In genomic region chr20:57390604-57391438, GRCh38 we compare ENCODE assay signal across 1 cellular context.
TF ChIP-seq lines count a peak whose summit lies in the region.

RBM38 (plus strand) TSS chr20:57391396; CDS start chr20:57391582, 186 bp downstream.

TF ChIP-seq in HepG2, 621 proteins besides CTCF, POLR2A, EP300 and RAD21 (continued from another document):
- TF ChIP-seq REST (IDR thresholded peaks at IDR 0.05; ENCODE audit: borderline replicate concordance in 1 of 2, low read depth in 1 of 2, low read length in 2 of 2) (no peak), ZGPAT (CRISPR knock-in tag; IDR thresholded peaks at IDR 0.05) (peak; percentile 26; the same call in 1 of the 2 replicates), TCF7L2 (IDR thresholded peaks at IDR 0.05; ENCODE audit: low read depth, low read length) (no peak), FOXC1 (CRISPR knock-in tag; IDR thresholded peaks at IDR 0.05; ENCODE audit: borderline replicate concordance) (peak; percentile 36; the same call in 1 of the 2 replicates), ZNF713 (CRISPR knock-in tag; IDR thresholded peaks at IDR 0.05) (no peak), ZNF337 (CRISPR knock-in tag; IDR thresholded peaks at IDR 0.05; ENCODE audit: borderline replicate concordance, low read depth) (no peak), NCOR1 (IDR thresholded peaks at IDR 0.05; ENCODE audit: borderline replicate concordance, low read length) (no peak), FOSL2 (CRISPR knock-in tag; IDR thresholded peaks at IDR 0.05) (peak; percentile 16; the same call in 1 of the 2 replicates), ZNF142 (CRISPR knock-in tag; IDR thresholded peaks at IDR 0.05) (0 out of 2 replicates have a peak, but pooled peaks have one; percentile 20), PCBP1 (IDR thresholded peaks at IDR 0.05; ENCODE audit: borderline replicate concordance, low read depth, low read length) (no peak), NKX3-1 (CRISPR knock-in tag; IDR thresholded peaks at IDR 0.05) (peak; percentile 59; the same call in 1 of the 2 replicates), ZNF207 (IDR thresholded peaks at IDR 0.05; ENCODE audit: borderline replicate concordance) (no peak), SKIL (CRISPR knock-in tag; IDR thresholded peaks at IDR 0.05; ENCODE audit: borderline replicate concordance) (no peak), REXO4 (CRISPR knock-in tag; IDR thresholded peaks at IDR 0.05; ENCODE audit: borderline replicate concordance) (no peak), ZNF160 (CRISPR knock-in tag; IDR thresholded peaks at IDR 0.05) (peak; percentile 70; the same call in 1 of the 2 replicates), ZNF839 (CRISPR knock-in tag; IDR thresholded peaks at IDR 0.05; ENCODE audit: borderline replicate concordance) (peak; percentile 63; the same call in 1 of the 2 replicates), HINFP (CRISPR knock-in tag; IDR thresholded peaks at IDR 0.05; ENCODE audit: low read depth) (no peak), ZBTB20 (CRISPR knock-in tag; IDR thresholded peaks at IDR 0.05; ENCODE audit: borderline replicate concordance, low read depth) (no peak), NCOA2 (CRISPR knock-in tag; IDR thresholded peaks at IDR 0.05) (no peak), FOXK1 (CRISPR knock-in tag; IDR thresholded peaks at IDR 0.05; ENCODE audit: borderline replicate concordance, low read depth) (peak; percentile 35; the same call in 1 of the 2 replicates), LCORL (IDR thresholded peaks at IDR 0.05) (no peak), LCORL (CRISPR knock-in tag; IDR thresholded peaks at IDR 0.05) (0 out of 2 replicates have a peak, but pooled peaks have one; percentile 20), SYNCRIP (IDR thresholded peaks at IDR 0.05; ENCODE audit: insufficient read depth, low read depth, low read length) (no peak), GFI1 (CRISPR knock-in tag; IDR thresholded peaks at IDR 0.05; ENCODE audit: borderline replicate concordance) (no peak), JDP2 (CRISPR knock-in tag; IDR thresholded peaks at IDR 0.05; ENCODE audit: borderline replicate concordance) (no peak), ZNF597 (CRISPR knock-in tag; IDR thresholded peaks at IDR 0.05) (no peak), CERS6 (CRISPR knock-in tag; IDR thresholded peaks at IDR 0.05) (0 out of 2 replicates have a peak, but pooled peaks have one; percentile 25), ZNF879 (CRISPR knock-in tag; IDR thresholded peaks at IDR 0.05) (0 out of 2 replicates have a peak, but pooled peaks have one; percentile 24), ZNF510 (CRISPR knock-in tag; IDR thresholded peaks at IDR 0.05; ENCODE audit: low read depth) (no peak), ZNF569 (CRISPR knock-in tag; IDR thresholded peaks at IDR 0.05; ENCODE audit: borderline replicate concordance) (no peak), IRF1 (CRISPR knock-in tag; IDR thresholded peaks at IDR 0.05; ENCODE audit: low read depth) (no peak), XRCC5 (optimal IDR thresholded peaks at IDR 0.05; ENCODE audit: low read length) (no peak), EED (CRISPR knock-in tag; IDR thresholded peaks at IDR 0.05) (0 out of 2 replicates have a peak, but pooled peaks have one; percentile 31), PAX8 (CRISPR knock-in tag; IDR thresholded peaks at IDR 0.05; ENCODE audit: borderline replicate concordance) (no peak), EEA1 (CRISPR knock-in tag; IDR thresholded peaks at IDR 0.05; ENCODE audit: borderline replicate concordance) (peak; percentile 10; the same call in 1 of the 2 replicates), BCL3 (CRISPR knock-in tag; IDR thresholded peaks at IDR 0.05) (peak; percentile 25; the same call in 1 of the 2 replicates), ZNF816 (CRISPR knock-in tag; IDR thresholded peaks at IDR 0.05; ENCODE audit: borderline replicate concordance) (no peak)
